Comparison of ENCODE assay signal across 9 cellular contexts in genomic region chr7:55254596-55255500, GRCh38.
A peak's percentile ranks its signal among the peaks of the same experiment; 100 is the strongest.
DNase-seq lines count a peak whose midpoint lies in the region; ATAC-seq, FAIRE-seq and TF ChIP-seq lines count a peak whose summit lies in the region.
"Had no signal": no experiment of that assay in that cellular context is flagged by ENCODE, and none has a peak within 500 bp of the region (broad histone marks: within the 10 kb centered on the region; RNA-seq: fewer than 3 reads in every experiment).

No MANE protein-coding gene starts in this region.

- H3K4me3 Mint-ChIP-seq in Calu3 (ENCODE audit: low read depth, unreplicated experiment) (peak overlapping the region; percentile 88), nephron (peak overlapping the region; percentile 85 to 92 (median 92))
- peak overlapping the region; percentile 80 to 86 for H3K4me3 Mint-ChIP-seq in stimulated activated naive CD8-positive, alpha-beta T cell treated with anti-CD3 and anti-CD28 coated beads, Interleukin-15, amount 100 ng/mL, for 72 hours

- peak; percentile 73 for ATAC-seq in GM21390 (IDR thresholded peaks at IDR 0.05; ENCODE audit: unreplicated experiment)
- ATAC-seq in stimulated activated naive CD8-positive, alpha-beta T cell treated with anti-CD3 and anti-CD28 coated beads, Interleukin-15, amount 100 ng/mL, for 72 hours = peak; percentile 73

- H3K4me1 Mint-ChIP-seq in Calu3 (ENCODE audit: low read depth, unreplicated experiment) (peaks cover 30% of the 10 kb centered on the region), nephron (peaks cover 5% of the 10 kb centered on the region)
- peaks cover 15% of the 10 kb centered on the region for H3K4me1 Mint-ChIP-seq in stimulated activated naive CD8-positive, alpha-beta T cell treated with anti-CD3 and anti-CD28 coated beads, Interleukin-15, amount 100 ng/mL, for 72 hours

- peak; percentile 97 for TF ChIP-seq CTCF in Calu3 (IDR thresholded peaks at IDR 0.05; ENCODE audit: unreplicated experiment)
- peak; percentile 92 to 93 (median 93) for TF ChIP-seq CTCF in nephron (IDR thresholded peaks at IDR 0.05; ENCODE audit: unreplicated experiment in 3 of 3)

- FAIRE-seq in HTR-8/SVneo (lab: Jason Lieb, UNC) (peak; percentile 87), RCC 7860 (lab: Jason Lieb, UNC) (no peak)
- FAIRE-seq: colon had no signal

- DNase-seq in Calu3 (peak; percentile 98), HTR-8/SVneo (ENCODE audit: insufficient read length, low spot score) (peak; percentile 84), RCC 7860 (ENCODE audit: low spot score) (peak; percentile 68), fibroblast of the conjunctiva (ENCODE audit: low read depth) (peak; percentile 43)
- peak; percentile 38 for DNase-seq in activated effector memory CD4-positive, alpha-beta T cell treated with Interleukin-2 at 50 U/mL for 16 hours
- peak; percentile 59 to 68 for DNase-seq in stimulated activated naive CD8-positive, alpha-beta T cell treated with anti-CD3 and anti-CD28 coated beads, Interleukin-15, amount 100 ng/mL, for 72 hours

- intact Hi-C loops in Calu3 (cut with micrococcal nuclease; ENCODE audit: unreplicated experiment) = loop anchor here (1.0 to 10.0 kb wide), 7 partner anchors 113 to 481 kb away; no protein-coding TSS in a partner anchor

- no TSS peak for BruUV-seq in Calu3 (replicated peaks; lab: Mats Ljungman, UMichigan)

- peak overlapping the region; percentile 50 for H3K27ac Mint-ChIP-seq in Calu3 (ENCODE audit: unreplicated experiment)
- H3K27ac Mint-ChIP-seq in nephron = peak overlapping the region; percentile 72 to 90 (median 86)
- H3K27ac Mint-ChIP-seq in stimulated activated naive CD8-positive, alpha-beta T cell treated with anti-CD3 and anti-CD28 coated beads, Interleukin-15, amount 100 ng/mL, for 72 hours = peak overlapping the region in 1 of 2 donors; percentile 76

- H3K9me3 Mint-ChIP-seq in Calu3 (ENCODE audit: low read depth, unreplicated experiment) (no peaks in the 10 kb centered on the region), nephron (no peaks in the 10 kb centered on the region)
- H3K9me3 Mint-ChIP-seq in stimulated activated naive CD8-positive, alpha-beta T cell treated with anti-CD3 and anti-CD28 coated beads, Interleukin-15, amount 100 ng/mL, for 72 hours = no peaks in the 10 kb centered on the region

- CTCF ChIA-PET in Calu3 (lab: Charles Lee) = interaction anchor here (0.6 to 3.1 kb wide), 35 partner anchors 9 to 496 kb away, joined by 3 to 48 read pairs (median 4); partner anchors contain the start of gene SEC61G

- H3K27me3 Mint-ChIP-seq in Calu3 (ENCODE audit: unreplicated experiment) (peaks cover 50% of the 10 kb centered on the region), nephron (ENCODE audit: low read depth) (peaks cover 38% of the 10 kb centered on the region)
- peaks cover 76% of the 10 kb centered on the region for H3K27me3 Mint-ChIP-seq in stimulated activated naive CD8-positive, alpha-beta T cell treated with anti-CD3 and anti-CD28 coated beads, Interleukin-15, amount 100 ng/mL, for 72 hours

- H3K36me3 Mint-ChIP-seq in Calu3 (ENCODE audit: insufficient read depth, unreplicated experiment) = peaks cover 16% of the 10 kb centered on the region
- no peaks in the 10 kb centered on the region for H3K36me3 Mint-ChIP-seq in nephron (ENCODE audit: low read depth)

Comparison
In these comparisons a context has a peak if more than half of its experiments do, and no peak if none do; other contexts are left out.
1. Peak in every context shown above with its lines: DNase-seq and ATAC-seq.
2. DNase-seq: peak in every context shown above with its lines; median percentile 98 in Calu3; 84 in HTR-8/SVneo; 68 in RCC 7860; 64 in stimulated activated naive CD8-positive, alpha-beta T cell treated with anti-CD3 and anti-CD28 coated beads, Interleukin-15, amount 100 ng/mL, for 72 hours; 43 in fibroblast of the conjunctiva; 38 in activated effector memory CD4-positive, alpha-beta T cell treated with Interleukin-2 at 50 U/mL for 16 hours.